23 cellular contexts compared by ENCODE assay signal in the genomic region with DNA sequence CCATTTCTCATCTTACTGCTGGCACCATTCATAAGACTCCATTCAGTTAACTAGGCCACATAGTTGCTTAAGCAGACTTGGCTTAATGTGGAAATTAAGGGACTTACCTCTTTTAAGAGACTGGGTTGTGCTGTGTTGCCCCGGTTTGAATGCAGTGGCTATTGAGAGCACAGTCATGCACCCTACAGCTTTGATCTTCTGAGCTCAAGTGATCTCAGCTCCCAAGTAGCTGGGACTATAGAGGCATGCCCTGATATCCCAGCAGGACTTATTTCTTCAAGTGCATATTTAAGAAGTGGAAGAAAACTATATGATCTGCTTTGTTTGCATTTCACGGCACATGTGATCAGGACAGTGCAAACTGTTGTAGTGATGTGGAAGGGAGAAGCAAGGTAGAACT.
A peak's percentile ranks its signal among the peaks of the same experiment; 100 is the strongest.
DNase-seq lines count a peak whose midpoint lies in the region; ATAC-seq and TF ChIP-seq lines count a peak whose summit lies in the region.
"Had no signal": no experiment of that assay in that cellular context is flagged by ENCODE, and none has a peak within 500 bp of the region (broad histone marks: within the 10 kb centered on the region; RNA-seq: fewer than 3 reads in every experiment).

No MANE protein-coding gene starts in this region.

- no peaks in the 10 kb centered on the region for H3K36me3 ChIP-seq in GM23248 (ENCODE audit: low read depth)
- H3K36me3 ChIP-seq in SK-N-SH (replicated peaks in 1 of 2; ENCODE audit: control insufficient read depth in 1 of 2, insufficient read depth in 2 of 2, low read length in 1 of 2), result no peaks in the 10 kb centered on the region
- H3K36me3 ChIP-seq in osteoblast (ENCODE audit: insufficient read depth, low read length), result no peaks in the 10 kb centered on the region
- H3K36me3 ChIP-seq: ovary, right lobe of liver, upper lobe of left lung had no signal

- no peak overlapping the region for H2AFZ ChIP-seq in GM23248
- H2AFZ ChIP-seq in SK-N-SH (ENCODE audit: low read depth), result no peak overlapping the region
- no peak overlapping the region for H2AFZ ChIP-seq in osteoblast (ENCODE audit: low read length)

- DNase-seq in GM23248 (peak; percentile 21), SK-N-SH (no peak), glomerular visceral epithelial cell (ENCODE audit: extremely low spot score) (peak; percentile 21), osteoblast (ENCODE audit: insufficient read length, low spot score, missing footprints) (no peak), osteocyte (ENCODE audit: extremely low spot score, unreplicated experiment) (no peak), NCI-H2171 (lab: John Stamatoyannopoulos, UW) (no peak)
- DNase-seq: activated CD4-positive, alpha-beta T cell treated with anti-CD3 and anti-CD28 coated beads for 1 hour; activated CD8-positive, alpha-beta memory T cell treated with anti-CD3 and anti-CD28 coated beads for 24 hours; activated naive CD4-positive, alpha-beta T cell treated with Interleukin-2 at 50 U/mL for 16 hours; activated T-cell treated with anti-CD3 and anti-CD28 coated beads, Interleukin-2, amount 50 U/mL, for 24 hours; central memory CD4-positive, alpha-beta T cell; KG1; NCI-H1694 treated with DMSO at 0.1 percent for 48 hours; NCI-H774; ovary; right lobe of liver; SHP77; stimulated activated CD4-positive, alpha-beta T cell treated with anti-CD3 and anti-CD28 coated beads, Interleukin-15, amount 100 ng/mL, for 24 hours; stimulated activated CD8-positive, alpha-beta memory T cell treated with anti-CD3 and anti-CD28 coated beads, Interleukin-4, amount 100 ng/mL, for 48 hours; upper lobe of left lung had no signal

- no peaks in the 10 kb centered on the region for H3K9me2 ChIP-seq in GM23248 (ENCODE audit: insufficient read depth)
- no peaks in the 10 kb centered on the region for H3K9me2 ChIP-seq in SK-N-SH

- no peak for ATAC-seq in HG03108 (IDR thresholded peaks at IDR 0.05; ENCODE audit: unreplicated experiment)

- H3K4me2 ChIP-seq in GM23248 (ENCODE audit: unreplicated experiment), result no peak overlapping the region
- H3K4me2 ChIP-seq in SK-N-SH, result peak overlapping the region; percentile 35
- H3K4me2 ChIP-seq in osteoblast (ENCODE audit: insufficient read depth, low read length), result no peak overlapping the region

- H3K4me1 Mint-ChIP-seq in osteocyte (ENCODE audit: unreplicated experiment), result peaks cover 41% of the 10 kb centered on the region

- H3K4me3 Mint-ChIP-seq in osteocyte (ENCODE audit: unreplicated experiment), result no peak overlapping the region
- H3K4me3 Mint-ChIP-seq: activated T-cell treated with anti-CD3 and anti-CD28 coated beads, Interleukin-2, amount 50 U/mL, for 24 hours had no signal

- no peak for TF ChIP-seq RAD21 in SK-N-SH (IDR thresholded peaks at IDR 0.05; ENCODE audit: low read length)

- in situ Hi-C loops in GM23248 (cut with MboI), result loop anchor here (25.0 kb wide), 1 partner anchor 1388 kb away; no protein-coding TSS in a partner anchor

- H3K4me3 ChIP-seq in GM23248 (no peak overlapping the region), SK-N-SH (ENCODE audit: low read depth in 2 of 2, low read length in 1 of 2) (no peak overlapping the region), osteoblast (ENCODE audit: insufficient read depth, low read length) (no peak overlapping the region)
- H3K4me3 ChIP-seq: lung, ovary, right lobe of liver, upper lobe of left lung had no signal

- H3K27me3 ChIP-seq in GM23248 (replicated peaks; ENCODE audit: insufficient read depth) (no peaks in the 10 kb centered on the region), SK-N-SH (ENCODE audit: insufficient read depth) (no peaks in the 10 kb centered on the region), osteoblast (ENCODE audit: insufficient read depth, low read length) (no peaks in the 10 kb centered on the region)
- H3K27me3 ChIP-seq: ovary, right lobe of liver, upper lobe of left lung had no signal

- no peak overlapping the region for H3K27ac ChIP-seq in GM23248
- H3K27ac ChIP-seq in SK-N-SH (ENCODE audit: low read depth in 2 of 2, low read length in 1 of 2), result peak overlapping the region in 1 of 2 experiments; percentile 43; a peak in 1 of 4 replicates
- H3K27ac ChIP-seq in osteoblast (ENCODE audit: low read depth, low read length), result peak overlapping the region; percentile 9
- H3K27ac ChIP-seq: C4-2B, ovary, right lobe of liver, upper lobe of left lung had no signal

- no peak overlapping the region for H3K27ac Mint-ChIP-seq in osteocyte (ENCODE audit: unreplicated experiment)
- H3K27ac Mint-ChIP-seq: activated T-cell treated with anti-CD3 and anti-CD28 coated beads, Interleukin-2, amount 50 U/mL, for 24 hours had no signal

- H3K79me2 ChIP-seq in GM23248 (ENCODE audit: insufficient read depth) (peaks cover 100% of the 10 kb centered on the region), SK-N-SH (ENCODE audit: insufficient read depth) (peaks cover 59% of the 10 kb centered on the region), osteoblast (ENCODE audit: insufficient read depth, low read length) (peaks cover 87% of the 10 kb centered on the region)

- CTCF ChIA-PET in SK-N-SH (lab: Yijun Ruan, JAX), result no interaction called here

- POLR2A ChIA-PET in SK-N-SH (lab: Yijun Ruan, JAX), result no interaction called here

- 98% methylated on average over 2 of the region's 2 CpGs for WGBS in GM23248 (ENCODE audit: low coverage in 1 of 2, low lambda C conversion rate in 2 of 2, missing lambda C conversion rate in 2 of 2), 2 experiments
- 96% methylated on average over 2 of the region's 2 CpGs for WGBS in SK-N-SH (ENCODE audit: low lambda C conversion rate)

- H3K9ac ChIP-seq in GM23248, result no peak overlapping the region
- no peak overlapping the region for H3K9ac ChIP-seq in SK-N-SH

- H3K9me3 ChIP-seq in GM23248 (ENCODE audit: low read depth), result no peaks in the 10 kb centered on the region
- H3K9me3 ChIP-seq in SK-N-SH, result no peaks in the 10 kb centered on the region
- H3K9me3 ChIP-seq in osteoblast (ENCODE audit: low read depth, low read length), result no peaks in the 10 kb centered on the region
- H3K9me3 ChIP-seq: right lobe of liver, upper lobe of left lung had no signal

- peaks cover 5% of the 10 kb centered on the region for H3K9me3 Mint-ChIP-seq in osteocyte (ENCODE audit: unreplicated experiment)
- H3K9me3 Mint-ChIP-seq: activated T-cell treated with anti-CD3 and anti-CD28 coated beads, Interleukin-2, amount 50 U/mL, for 24 hours had no signal

- no peaks in the 10 kb centered on the region for H3K27me3 Mint-ChIP-seq in osteocyte (ENCODE audit: unreplicated experiment)
- H3K27me3 Mint-ChIP-seq: activated T-cell treated with anti-CD3 and anti-CD28 coated beads, Interleukin-2, amount 50 U/mL, for 24 hours had no signal

- peaks cover 35% of the 10 kb centered on the region for H3K4me1 ChIP-seq in GM23248 (ENCODE audit: insufficient read depth)
- H3K4me1 ChIP-seq in SK-N-SH (ENCODE audit: control insufficient read depth in 1 of 2, insufficient read depth in 2 of 2, low read depth in 1 of 2, low read length in 1 of 2), result peaks cover 0 to 15% of the 10 kb centered on the region in 2 experiments; a peak in 2 of 4 replicates
- H3K4me1 ChIP-seq in osteoblast (ENCODE audit: insufficient read depth, low read length), result peaks cover 31% of the 10 kb centered on the region
- H3K4me1 ChIP-seq: right lobe of liver had no signal

- TF ChIP-seq EP300 in SK-N-SH (IDR thresholded peaks at IDR 0.05; ENCODE audit: borderline replicate concordance in 1 of 2, low read depth in 1 of 2, low read length in 1 of 2), result no peak

- peaks cover 18% of the 10 kb centered on the region for H3F3A ChIP-seq in GM23248 (ENCODE audit: insufficient read depth)
- H3F3A ChIP-seq in SK-N-SH (replicated peaks; ENCODE audit: insufficient read depth), result peaks cover 13% of the 10 kb centered on the region

- TF ChIP-seq CTCF in SK-N-SH (IDR thresholded peaks at IDR 0.05) (no peak), osteoblast (IDR thresholded peaks at IDR 0.05; ENCODE audit: extremely low read depth, low read depth, low read length) (no peak), osteocyte (IDR thresholded peaks at IDR 0.05) (no peak)

- H4K20me1 ChIP-seq in GM23248 (ENCODE audit: insufficient read depth) (no peaks in the 10 kb centered on the region), SK-N-SH (ENCODE audit: insufficient read depth) (no peaks in the 10 kb centered on the region), osteoblast (ENCODE audit: insufficient read depth, low read length) (no peaks in the 10 kb centered on the region)

- peaks cover 2% of the 10 kb centered on the region for H3K36me3 Mint-ChIP-seq in osteocyte (ENCODE audit: unreplicated experiment)

TF ChIP-seq in SK-N-SH, 30 proteins besides CTCF, POLR2A, EP300 and RAD21 (continues in another document):
- TF ChIP-seq FOXM1 (IDR thresholded peaks at IDR 0.05; ENCODE audit: low read depth) (no peak), FOSL2 (IDR thresholded peaks at IDR 0.05; ENCODE audit: borderline replicate concordance, low read depth) (no peak), USF1 (IDR thresholded peaks at IDR 0.05; ENCODE audit: borderline replicate concordance, low read depth) (no peak), TEAD4 (IDR thresholded peaks at IDR 0.05; ENCODE audit: borderline replicate concordance, insufficient read depth) (no peak), FOXJ3 (CRISPR knock-in tag; IDR thresholded peaks at IDR 0.05) (no peak), YY1 (IDR thresholded peaks at IDR 0.05; ENCODE audit: low read depth) (no peak), SMC3 (IDR thresholded peaks at IDR 0.05; ENCODE audit: low read depth, low read length) (no peak), ELF1 (IDR thresholded peaks at IDR 0.05) (no peak), CHD2 (IDR thresholded peaks at IDR 0.05; ENCODE audit: low read length, partially characterized antibody) (no peak), EZH2phosphoT487 (IDR thresholded peaks at IDR 0.05; ENCODE audit: borderline replicate concordance, low read depth) (no peak), MAX (IDR thresholded peaks at IDR 0.05; ENCODE audit: low read depth) (no peak), NFIC (IDR thresholded peaks at IDR 0.05; ENCODE audit: borderline replicate concordance) (no peak), RFX5 (IDR thresholded peaks at IDR 0.05; ENCODE audit: low read length) (no peak)

Comparison
In these comparisons a context has a peak if more than half of its experiments do, and no peak if none do; other contexts are left out.
1. DNase-seq: peak in GM23248 (single experiment) and glomerular visceral epithelial cell (single experiment); none in SK-N-SH (single experiment), osteoblast (single experiment), osteocyte (single experiment) and NCI-H2171 (single experiment).